ENCODE assay signal across 28 cellular contexts in genomic region chr9:79292731-79293280, GRCh38.
A peak's percentile ranks its signal among the peaks of the same experiment; 100 is the strongest.
DNase-seq lines count a peak whose midpoint lies in the region; ATAC-seq, FAIRE-seq and TF ChIP-seq lines count a peak whose summit lies in the region.
"Had no signal": no experiment of that assay in that cellular context is flagged by ENCODE, and none has a peak within 500 bp of the region (broad histone marks: within the 10 kb centered on the region; RNA-seq: fewer than 3 reads in every experiment).

No MANE protein-coding gene starts in this region.

- H3K4me3 ChIP-seq in kidney (ENCODE audit: low read length in 2 of 2) = no peak overlapping the region
- no peak overlapping the region for H3K4me3 ChIP-seq in thyroid gland (replicated peaks in 1 of 3)
- H3K4me3 ChIP-seq: K562 had no signal

- no peak overlapping the region for H3K27ac ChIP-seq in kidney (ENCODE audit: low read depth in 2 of 2, low read length in 2 of 2)
- no peak overlapping the region for H3K27ac ChIP-seq in thyroid gland
- H3K27ac ChIP-seq: 22Rv1 had no signal

- H3K27ac Mint-ChIP-seq in WTC11 = no peak overlapping the region
- H3K27ac Mint-ChIP-seq: CD14-positive monocyte; CD8-positive, alpha-beta memory T cell had no signal

- CTCF ChIA-PET in WTC11 (lab: Charles Lee) = interaction anchor here (0.6 to 1.1 kb wide), 5 partner anchors 8 to 38 kb away, joined by 3 to 5 read pairs (median 3); no protein-coding TSS in a partner anchor

- intact Hi-C loops in kidney (cut with DNase I) (no loop called here), thyroid gland (cut with DNase I) (no loop called here)

- no peaks in the 10 kb centered on the region for H3K9me3 ChIP-seq in kidney (ENCODE audit: control insufficient read depth in 1 of 2, low read length in 2 of 2)
- H3K9me3 ChIP-seq in thyroid gland = no peaks in the 10 kb centered on the region
- H3K9me3 ChIP-seq: BE2C had no signal

- H3K36me3 ChIP-seq in kidney (ENCODE audit: control insufficient read depth in 1 of 2, insufficient read depth in 2 of 2, low read length in 2 of 2) (no peaks in the 10 kb centered on the region), thyroid gland (no peaks in the 10 kb centered on the region)
- H3K36me3 ChIP-seq: BE2C had no signal

- TF ChIP-seq POLR2A in thyroid gland (IDR thresholded peaks at IDR 0.05) = no peak

- POLR2A ChIA-PET in WTC11 (lab: Charles Lee) = no interaction called here

- no peaks in the 10 kb centered on the region for H3K36me3 Mint-ChIP-seq in WTC11
- H3K36me3 Mint-ChIP-seq: CD14-positive monocyte; CD8-positive, alpha-beta memory T cell had no signal

- DNase-seq in NCI-H82 (lab: John Stamatoyannopoulos, UW) (peak; percentile 4), NCI-H82 treated with DMSO at 0.1 percent for 48 hours (lab: John Stamatoyannopoulos, UW; ENCODE audit: unreplicated experiment) (no peak), WTC11 (ENCODE audit: low spot score) (no peak), kidney (no peak), thyroid gland (no peak), NCI-H510A treated with DMSO at 0.1 percent for 48 hours (lab: John Stamatoyannopoulos, UW) (no peak)
- DNase-seq: ACHN; BE2C; Calu3; CD8-positive, alpha-beta memory T cell; DMS153; DND-41; Kasumi-1; NCI-H1105 treated with DMSO at 0.1 percent for 48 hours; NCI-H146; NCI-H1930; NCI-H446; NCI-H526; OCI-M1 had no signal

- H3K9me3 Mint-ChIP-seq in WTC11 = 0 out of 2 replicates have a peak, but pooled peaks cover 4% of the 10 kb centered on the region
- H3K9me3 Mint-ChIP-seq: CD8-positive, alpha-beta memory T cell had no signal

- ATAC-seq in WTC11 (peak; percentile 77), HG03280 (IDR thresholded peaks at IDR 0.05; ENCODE audit: unreplicated experiment) (no peak)
- ATAC-seq: HepG2, K562 had no signal

- H3K27me3 ChIP-seq in thyroid gland = no peaks in the 10 kb centered on the region
- H3K27me3 ChIP-seq: BE2C had no signal

- TF ChIP-seq CTCF in WTC11 (IDR thresholded peaks at IDR 0.05) (no peak), kidney (IDR thresholded peaks at IDR 0.05; ENCODE audit: borderline replicate concordance, extremely low read depth, insufficient read depth) (peak; percentile 31), thyroid gland (IDR thresholded peaks at IDR 0.05) (no peak)

- H3K4me1 ChIP-seq in kidney (ENCODE audit: control insufficient read depth in 1 of 2, insufficient read depth in 1 of 2, low read depth in 1 of 2, low read length in 2 of 2) (no peaks in the 10 kb centered on the region), thyroid gland (no peaks in the 10 kb centered on the region)
- H3K4me1 ChIP-seq: BE2C had no signal

- WGBS in thyroid gland, 2 donors = 0 to 100% methylated on average over 1 of the region's 1 CpG

- no peak overlapping the region for H3K9ac ChIP-seq in kidney (ENCODE audit: low read length in 2 of 2)

- no peaks in the 10 kb centered on the region for H3K27me3 Mint-ChIP-seq in WTC11 (ENCODE audit: low read depth)

- H3K4me1 Mint-ChIP-seq in WTC11 = peaks cover 3% of the 10 kb centered on the region
- H3K4me1 Mint-ChIP-seq: CD8-positive, alpha-beta memory T cell had no signal

- no peak for FAIRE-seq in kidney (lab: Jason Lieb, UNC)
- FAIRE-seq: GM12892, GM19239, H54, HepG2, K562, RCC 7860 had no signal

- H3K4me3 Mint-ChIP-seq in WTC11 = no peak overlapping the region
- H3K4me3 Mint-ChIP-seq: CD14-positive monocyte; CD8-positive, alpha-beta memory T cell had no signal

TF ChIP-seq in WTC11, 78 proteins besides CTCF, POLR2A, EP300 and RAD21:
- TF ChIP-seq ZBTB21 (CRISPR knock-in tag; IDR thresholded peaks at IDR 0.05; ENCODE audit: borderline replicate concordance) (no peak), TCF7 (CRISPR knock-in tag; IDR thresholded peaks at IDR 0.05; ENCODE audit: low read depth) (no peak)
TF ChIP-seq in WTC11: peak in this region for 0.
